ENCODE assay signal across 8 cellular contexts in genomic region chr12:104604070-104604994, GRCh38.
DNase-seq lines count a peak whose midpoint lies in the region; ATAC-seq, FAIRE-seq and TF ChIP-seq lines count a peak whose summit lies in the region.

No MANE protein-coding gene starts in this region.

- H3K9me3 Mint-ChIP-seq in osteocyte (ENCODE audit: unreplicated experiment): no peaks in the 10 kb centered on the region

- H3K9me3 ChIP-seq in uterus: no peaks in the 10 kb centered on the region

- H3K27me3 Mint-ChIP-seq in osteocyte (ENCODE audit: unreplicated experiment): no peaks in the 10 kb centered on the region

- TF ChIP-seq CTCF in foreskin keratinocyte (conservative IDR thresholded peaks at IDR 0.05): no peak
- TF ChIP-seq CTCF in osteocyte (IDR thresholded peaks at IDR 0.05): no peak
- no peak for TF ChIP-seq CTCF in uterus (IDR thresholded peaks at IDR 0.05)

- peak overlapping the region; percentile 79 for H3K27ac Mint-ChIP-seq in osteocyte (ENCODE audit: unreplicated experiment)

- no peaks in the 10 kb centered on the region for H3K36me3 ChIP-seq in uterus

- H3K4me1 ChIP-seq in foreskin keratinocyte: peaks cover 25% of the 10 kb centered on the region
- H3K4me1 ChIP-seq in uterus: peaks cover 0 to 7% of the 10 kb centered on the region in 2 donors

- intact Hi-C loops in uterus (cut with DNase I; ENCODE audit: low total_unique reads): no loop called here

- FAIRE-seq in GM18507 (lab: Jason Lieb, UNC): peak; percentile 86

- H3K4me3 Mint-ChIP-seq in osteocyte (ENCODE audit: unreplicated experiment): no peak overlapping the region

- no peak for TF ChIP-seq POLR2A in uterus (IDR thresholded peaks at IDR 0.05)

- no peaks in the 10 kb centered on the region for H3K36me3 Mint-ChIP-seq in osteocyte (ENCODE audit: unreplicated experiment)

- ATAC-seq in HG02840 (IDR thresholded peaks at IDR 0.05; ENCODE audit: low FRiP score, unreplicated experiment) (peak; percentile 66), foreskin keratinocyte (peak; percentile 87)

- peak; percentile 47 for DNase-seq in GM18507 (ENCODE audit: extremely low spot score, insufficient read length, low read depth)
- DNase-seq in NOMO-1 treated with DMSO at 0.1 percent for 48 hours (lab: John Stamatoyannopoulos, UW; ENCODE audit: unreplicated experiment): peak; percentile 85
- peak; percentile 29 for DNase-seq in activated T-cell treated with anti-CD3 and anti-CD28 coated beads, Interleukin-2, amount 50 U/mL, for 1 hour
- DNase-seq in foreskin keratinocyte: peak; percentile 85 to 90
- no peak for DNase-seq in osteocyte (ENCODE audit: extremely low spot score, unreplicated experiment)
- peak; percentile 81 to 90 for DNase-seq in uterus
- no peak for DNase-seq in NCI-H2081 (lab: John Stamatoyannopoulos, UW)

- no peaks in the 10 kb centered on the region for H3K27me3 ChIP-seq in foreskin keratinocyte
- no peaks in the 10 kb centered on the region for H3K27me3 ChIP-seq in uterus

- peaks cover 37% of the 10 kb centered on the region for H3K4me1 Mint-ChIP-seq in osteocyte (ENCODE audit: unreplicated experiment)

- H3K4me3 ChIP-seq in uterus: no peak overlapping the region

- H3K27ac ChIP-seq in foreskin keratinocyte (peak overlapping the region; percentile 26), uterus (peak overlapping the region; percentile 69 to 72)

Comparison
In these comparisons a context has a peak if more than half of its experiments do, and no peak if none do; other contexts are left out.
1. DNase-seq: peak in GM18507 (single experiment), NOMO-1 treated with DMSO at 0.1 percent for 48 hours (single experiment), activated T-cell treated with anti-CD3 and anti-CD28 coated beads, Interleukin-2, amount 50 U/mL, for 1 hour (single experiment), foreskin keratinocyte (2 of 2) and uterus (2 of 2); none in osteocyte (single experiment) and NCI-H2081 (0 of 2).